ENCODE assay signal across 1 cellular context in genomic region chr16:4392382-4393242, GRCh38.
TF ChIP-seq lines count a peak whose summit lies in the region.

No MANE protein-coding gene starts in this region.

TF ChIP-seq in IMR-90, 13 proteins besides CTCF, POLR2A, EP300 and RAD21 (continued from another document):
- TF ChIP-seq MAZ (IDR thresholded peaks at IDR 0.05; ENCODE audit: borderline replicate concordance, low read depth, low read length) (0 out of 2 replicates have a peak, but pooled peaks have one; percentile 31), NFE2L2 (IDR thresholded peaks at IDR 0.05; ENCODE audit: low read depth, low read length) (no peak), MAFK (IDR thresholded peaks at IDR 0.05; ENCODE audit: low read depth, low read length) (no peak)
